ENCODE assay signal across 2 cellular contexts in the genomic region with DNA sequence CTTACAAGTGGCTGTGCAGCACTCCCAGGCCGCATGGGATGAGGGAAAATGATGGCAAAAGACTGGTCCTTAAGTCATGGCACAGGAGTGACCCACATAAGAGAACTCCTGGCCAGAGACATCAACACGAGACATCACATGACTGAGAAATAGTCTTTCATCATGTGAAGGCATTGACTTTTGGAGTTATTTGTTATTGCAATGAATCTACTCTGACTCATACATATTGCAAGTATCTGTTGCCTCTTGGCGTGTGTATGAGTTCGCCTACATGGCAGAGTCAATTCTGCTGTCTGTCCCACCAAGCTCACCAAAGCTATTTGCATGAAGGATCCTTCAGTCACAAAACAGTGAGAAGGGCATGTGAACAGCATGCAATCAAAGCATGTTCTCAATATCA.
TF ChIP-seq lines count a peak whose summit lies in the region.

No MANE protein-coding gene starts in this region.

TF ChIP-seq in SK-N-SH, 30 proteins besides CTCF, POLR2A, EP300 and RAD21 (continued from another document):
- TF ChIP-seq, protein P1, sequence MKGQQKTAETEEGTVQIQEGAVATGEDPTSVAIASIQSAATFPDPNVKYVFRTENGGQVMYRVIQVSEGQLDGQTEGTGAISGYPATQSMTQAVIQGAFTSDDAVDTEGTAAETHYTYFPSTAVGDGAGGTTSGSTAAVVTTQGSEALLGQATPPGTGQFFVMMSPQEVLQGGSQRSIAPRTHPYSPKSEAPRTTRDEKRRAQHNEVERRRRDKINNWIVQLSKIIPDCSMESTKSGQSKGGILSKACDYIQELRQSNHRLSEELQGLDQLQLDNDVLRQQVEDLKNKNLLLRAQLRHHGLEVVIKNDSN (IDR thresholded peaks at IDR 0.05; ENCODE audit: borderline replicate concordance, low read depth): peak; percentile 13; the same call in 1 of the 2 replicates

TF ChIP-seq in SK-N-SH treated with all-trans-retinoic acid at 6 μM for 48 hours, 23 proteins besides CTCF, POLR2A, EP300 and RAD21 (continued from another document):
- TF ChIP-seq, protein P2, sequence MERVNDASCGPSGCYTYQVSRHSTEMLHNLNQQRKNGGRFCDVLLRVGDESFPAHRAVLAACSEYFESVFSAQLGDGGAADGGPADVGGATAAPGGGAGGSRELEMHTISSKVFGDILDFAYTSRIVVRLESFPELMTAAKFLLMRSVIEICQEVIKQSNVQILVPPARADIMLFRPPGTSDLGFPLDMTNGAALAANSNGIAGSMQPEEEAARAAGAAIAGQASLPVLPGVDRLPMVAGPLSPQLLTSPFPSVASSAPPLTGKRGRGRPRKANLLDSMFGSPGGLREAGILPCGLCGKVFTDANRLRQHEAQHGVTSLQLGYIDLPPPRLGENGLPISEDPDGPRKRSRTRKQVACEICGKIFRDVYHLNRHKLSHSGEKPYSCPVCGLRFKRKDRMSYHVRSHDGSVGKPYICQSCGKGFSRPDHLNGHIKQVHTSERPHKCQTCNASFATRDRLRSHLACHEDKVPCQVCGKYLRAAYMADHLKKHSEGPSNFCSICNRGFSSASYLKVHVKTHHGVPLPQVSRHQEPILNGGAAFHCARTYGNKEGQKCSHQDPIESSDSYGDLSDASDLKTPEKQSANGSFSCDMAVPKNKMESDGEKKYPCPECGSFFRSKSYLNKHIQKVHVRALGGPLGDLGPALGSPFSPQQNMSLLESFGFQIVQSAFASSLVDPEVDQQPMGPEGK (CRISPR knock-in tag; IDR thresholded peaks at IDR 0.05; ENCODE audit: borderline replicate concordance): no peak
